In genomic region chr13:49436890-49437289, GRCh38 we compare ENCODE assay signal across 8 cellular contexts.
A peak's percentile ranks its signal among the peaks of the same experiment; 100 is the strongest.
DNase-seq lines count a peak whose midpoint lies in the region; ATAC-seq and TF ChIP-seq lines count a peak whose summit lies in the region.

No MANE protein-coding gene starts in this region.

- DNase-seq in AG20443 (ENCODE audit: low spot score) (peak; percentile 45), NCI-H2227 treated with DMSO at 0.1 percent for 48 hours (lab: John Stamatoyannopoulos, UW) (peak; percentile 28), erythroblast (lab: John Stamatoyannopoulos, UW) (peak; percentile 35 to 40), UCSD-AML1 (lab: John Stamatoyannopoulos, UW; ENCODE audit: unreplicated experiment) (no peak)
- DNase-seq in activated CD4-positive, alpha-beta T cell treated with anti-CD3 and anti-CD28 coated beads for 4 hours = no peak
- no peak for DNase-seq in activated naive CD4-positive, alpha-beta T cell treated with anti-CD3 and anti-CD28 coated beads, Interleukin-2, amount 10 ng/mL, durations not matched to agents 7 days and 5 days

- no peaks in the 10 kb centered on the region for H3K27me3 ChIP-seq in muscle layer of colon (ENCODE audit: control insufficient read depth in 1 of 2, insufficient read depth in 2 of 2, low read length in 2 of 2)

- H3K36me3 Mint-ChIP-seq in activated naive CD4-positive, alpha-beta T cell treated with anti-CD3 and anti-CD28 coated beads, Interleukin-2, amount 10 ng/mL, durations not matched to agents 7 days and 5 days = peaks cover 1% of the 10 kb centered on the region

- H3K9me3 ChIP-seq in muscle layer of colon (ENCODE audit: low read length) = no peaks in the 10 kb centered on the region

- no peaks in the 10 kb centered on the region for H3K9me3 Mint-ChIP-seq in activated naive CD4-positive, alpha-beta T cell treated with anti-CD3 and anti-CD28 coated beads, Interleukin-2, amount 10 ng/mL, durations not matched to agents 7 days and 5 days

- no peaks in the 10 kb centered on the region for H3K27me3 Mint-ChIP-seq in activated naive CD4-positive, alpha-beta T cell treated with anti-CD3 and anti-CD28 coated beads, Interleukin-2, amount 10 ng/mL, durations not matched to agents 7 days and 5 days

- peak overlapping the region; percentile 2 for H3K27ac ChIP-seq in muscle layer of colon (ENCODE audit: low read depth, low read length)

- H3K27ac Mint-ChIP-seq in activated naive CD4-positive, alpha-beta T cell treated with anti-CD3 and anti-CD28 coated beads, Interleukin-2, amount 10 ng/mL, durations not matched to agents 7 days and 5 days = no peak overlapping the region

- peaks cover 7% of the 10 kb centered on the region for H3K4me1 ChIP-seq in muscle layer of colon (ENCODE audit: insufficient read depth, low read length)

- no peak for ATAC-seq in GM19328 (IDR thresholded peaks at IDR 0.05; ENCODE audit: unreplicated experiment)

- H3K4me3 ChIP-seq in muscle layer of colon (ENCODE audit: low read depth in 1 of 2, low read length in 2 of 2) = no peak overlapping the region

- H3K4me3 Mint-ChIP-seq in activated naive CD4-positive, alpha-beta T cell treated with anti-CD3 and anti-CD28 coated beads, Interleukin-2, amount 10 ng/mL, durations not matched to agents 7 days and 5 days = no peak overlapping the region

- H3K9ac ChIP-seq in muscle layer of colon (ENCODE audit: low read length) = no peak overlapping the region

- H3K4me1 Mint-ChIP-seq in activated naive CD4-positive, alpha-beta T cell treated with anti-CD3 and anti-CD28 coated beads, Interleukin-2, amount 10 ng/mL, durations not matched to agents 7 days and 5 days = no peaks in the 10 kb centered on the region

- H3K36me3 ChIP-seq in muscle layer of colon (ENCODE audit: insufficient read depth, low read length) = peaks cover 5% of the 10 kb centered on the region

- TF ChIP-seq POLR2A in erythroblast (IDR thresholded peaks at IDR 0.05; ENCODE audit: low read length) = no peak

- CTCF ChIA-PET in activated naive CD4-positive, alpha-beta T cell treated with anti-CD3 and anti-CD28 coated beads, Interleukin-2, amount 10 ng/mL, durations not matched to agents 7 days and 5 days (lab: Charles Lee) = interaction anchor here (0.8 kb wide), 1 partner anchor 191 kb away, joined by 3 read pairs; no protein-coding TSS in a partner anchor

Comparison
In these comparisons a context has a peak if more than half of its experiments do, and no peak if none do; other contexts are left out.
1. DNase-seq: peak in AG20443 (single experiment), NCI-H2227 treated with DMSO at 0.1 percent for 48 hours (single experiment) and erythroblast (2 of 2); none in UCSD-AML1 (single experiment), activated CD4-positive, alpha-beta T cell treated with anti-CD3 and anti-CD28 coated beads for 4 hours (0 of 2) and activated naive CD4-positive, alpha-beta T cell treated with anti-CD3 and anti-CD28 coated beads, Interleukin-2, amount 10 ng/mL, durations not matched to agents 7 days and 5 days (single experiment).